10 cellular contexts compared by ENCODE assay signal in the genomic region with DNA sequence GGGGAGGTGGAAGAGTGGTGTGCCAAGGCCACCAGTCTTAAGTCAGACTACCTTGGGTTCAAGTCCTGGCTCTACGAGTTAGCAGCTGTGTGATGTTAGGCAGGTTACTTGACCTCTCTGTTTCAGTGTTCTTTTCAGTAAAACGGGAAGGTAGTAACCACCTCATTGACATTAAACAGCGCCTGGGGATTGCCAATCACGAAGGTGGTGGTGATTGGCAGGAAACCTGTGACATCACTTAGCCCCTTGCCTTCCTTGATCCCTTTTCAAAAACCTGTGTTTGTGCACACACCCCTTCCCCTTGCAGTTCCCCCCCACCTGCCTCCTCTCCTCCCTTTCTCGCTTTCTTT. TPM values are rescaled to one million over a fixed set of nuclear protein-coding genes. Genes with fewer than 3 reads are reported as not detected.
A peak's percentile ranks its signal among the peaks of the same experiment; 100 is the strongest.
DNase-seq lines count a peak whose midpoint lies in the region; ATAC-seq and TF ChIP-seq lines count a peak whose summit lies in the region.
"Had no signal": no experiment of that assay in that cellular context is flagged by ENCODE, and none has a peak within 500 bp of the region (broad histone marks: within the 10 kb centered on the region; RNA-seq: fewer than 3 reads in every experiment).

No MANE protein-coding gene starts in this region.

- H3K23ac ChIP-seq in IMR-90 (ENCODE audit: low read depth, low read length) = peak overlapping the region; percentile 28; the same call in 1 of the 2 replicates

- H3K9me3 ChIP-seq in IMR-90 (ENCODE audit: control insufficient read depth, insufficient read depth, low read length) = no peaks in the 10 kb centered on the region
- no peaks in the 10 kb centered on the region for H3K9me3 ChIP-seq in neural progenitor cell (ENCODE audit: low read depth)

- H2BK20ac ChIP-seq in IMR-90 (ENCODE audit: low read depth, low read length) = no peak overlapping the region

- H3K4ac ChIP-seq in IMR-90 (ENCODE audit: low read depth, low read length) = peak overlapping the region; percentile 16; the same call in 1 of the 2 replicates

- no peak overlapping the region for H2BK120ac ChIP-seq in IMR-90 (ENCODE audit: low read depth, low read length)

- peaks cover 58% of the 10 kb centered on the region for H3F3A ChIP-seq in neural progenitor cell (ENCODE audit: low read depth)

- H3K36me3 ChIP-seq in IMR-90 (ENCODE audit: control insufficient read depth, insufficient read depth, low read length) = no peaks in the 10 kb centered on the region; the same call in 1 of the 2 replicates
- H3K36me3 ChIP-seq in neural progenitor cell = no peaks in the 10 kb centered on the region
- H3K36me3 ChIP-seq: cardiac muscle cell had no signal

- no TSS peak for BruUV-seq in IMR-90 (replicated peaks; lab: Mats Ljungman, UMichigan)

- H3K27ac ChIP-seq in 22Rv1 (peak overlapping the region; percentile 92), IMR-90 (ENCODE audit: insufficient read depth, low read length) (no peak overlapping the region), neural progenitor cell (peak overlapping the region; percentile 78)

- no peak overlapping the region for H2BK5ac ChIP-seq in IMR-90 (ENCODE audit: low read depth, low read length, poor library complexity, severe bottlenecking)

- no peak overlapping the region for H2AK9ac ChIP-seq in IMR-90 (replicated peaks; ENCODE audit: low read depth, low read length, poor library complexity)

- peak overlapping the region; percentile 15; the same call in 1 of the 2 replicates for H2AK5ac ChIP-seq in IMR-90 (ENCODE audit: low read depth, low read length)

- TF ChIP-seq RAD21 in IMR-90 (IDR thresholded peaks at IDR 0.05; ENCODE audit: low read length) = no peak

- peaks cover 30 to 63% of the 10 kb centered on the region in 2 experiments for H3K79me1 ChIP-seq in IMR-90 (ENCODE audit: low read depth in 1 of 2, low read length in 2 of 2)

- H4K8ac ChIP-seq in IMR-90 (ENCODE audit: low read depth in 2 of 2, low read length in 2 of 2) = peak overlapping the region in 1 of 2 experiments; percentile 4; a peak in 1 of 4 replicates

- dilution Hi-C loops in IMR-90 (cut with HindIII; ENCODE audit: low sequenced_read_pairs, unreplicated experiment) = no loop called here

- H3K27me3 ChIP-seq in IMR-90 (ENCODE audit: control insufficient read depth, insufficient read depth, low read length) (no peaks in the 10 kb centered on the region), neural progenitor cell (no peaks in the 10 kb centered on the region)
- H3K27me3 ChIP-seq: cardiac muscle cell had no signal

- no peak overlapping the region for H3K18ac ChIP-seq in IMR-90 (ENCODE audit: low read depth, low read length)

- H3K79me2 ChIP-seq in neural progenitor cell (ENCODE audit: low read depth) = peaks cover 100% of the 10 kb centered on the region

- H4K5ac ChIP-seq in IMR-90 (ENCODE audit: low read depth, low read length) = no peak overlapping the region

- H3K9ac ChIP-seq in IMR-90 (ENCODE audit: low read depth, low read length) = no peak overlapping the region
- no peak overlapping the region for H3K9ac ChIP-seq in neural progenitor cell

- H3K4me3 ChIP-seq in IMR-90 (ENCODE audit: insufficient read depth, low read depth, low read length) (no peak overlapping the region), neural progenitor cell (peak overlapping the region; percentile 26)
- H3K4me3 ChIP-seq: cardiac muscle cell had no signal

- H3K4me2 ChIP-seq in IMR-90 (ENCODE audit: low read depth, low read length) = no peak overlapping the region
- peak overlapping the region; percentile 73 for H3K4me2 ChIP-seq in neural progenitor cell

- DNase-seq in IMR-90 (no peak), neural progenitor cell (ENCODE audit: low spot score) (no peak), NCI-H146 (lab: John Stamatoyannopoulos, UW) (no peak), C1 segment of cervical spinal cord (lab: John Stamatoyannopoulos, UW) (no peak), NCI-H226 (no peak)
- DNase-seq in effector memory CD8-positive, alpha-beta T cell = no peak
- DNase-seq: NCI-H2171 had no signal

- H3K27me3 Mint-ChIP-seq in effector memory CD8-positive, alpha-beta T cell = no peaks in the 10 kb centered on the region
- no peaks in the 10 kb centered on the region for H3K27me3 Mint-ChIP-seq in neural progenitor cell (ENCODE audit: insufficient read depth, low read depth)

- H4K20me1 ChIP-seq in IMR-90 (ENCODE audit: insufficient read depth, low read length) (peaks cover 73% of the 10 kb centered on the region), neural progenitor cell (ENCODE audit: low read depth) (peaks cover 82% of the 10 kb centered on the region)

- H3K56ac ChIP-seq in IMR-90 (ENCODE audit: extremely low read depth, insufficient read depth, low read length) = no peak overlapping the region

- H2BK15ac ChIP-seq in IMR-90 (ENCODE audit: low read depth, low read length) = no peak overlapping the region

- intact Hi-C loops in IMR-90 (cut with micrococcal nuclease) = no loop called here

- peak overlapping the region; percentile 55 to 62 for H3K4me3 Mint-ChIP-seq in effector memory CD8-positive, alpha-beta T cell
- peak overlapping the region; percentile 80 for H3K4me3 Mint-ChIP-seq in neural progenitor cell

- H3K4me1 ChIP-seq in IMR-90 (ENCODE audit: control insufficient read depth, insufficient read depth, low read length) = peaks cover 39% of the 10 kb centered on the region
- H3K4me1 ChIP-seq in neural progenitor cell = peaks cover 80% of the 10 kb centered on the region

- TF ChIP-seq CTCF in 22Rv1 (IDR thresholded peaks at IDR 0.05) (no peak), IMR-90 (conservative IDR thresholded peaks at IDR 0.05; ENCODE audit: low read depth, low read length) (no peak), neural progenitor cell (IDR thresholded peaks at IDR 0.05) (no peak)

- POLR2A ChIA-PET in IMR-90 (lab: Charles Lee; ENCODE audit: unreplicated experiment) = no interaction called here

- no peak overlapping the region for H4K91ac ChIP-seq in IMR-90 (ENCODE audit: insufficient read depth, low read depth, low read length)

- no peak for TF ChIP-seq POLR2A in IMR-90 (IDR thresholded peaks at IDR 0.05; ENCODE audit: low read depth, low read length)

- 80% methylated on average over 1 of the region's 5 CpGs; no CpG with 5 or more reads in 1 of the 2 experiments for WGBS in IMR-90 (ENCODE audit: extremely low coverage in 2 of 2, insufficient read length in 1 of 2), 2 experiments

- in situ Hi-C loops in IMR-90 (cut with MboI; ENCODE audit: low sequenced_read_pairs) = loop anchor here (5.0 kb wide), 3 partner anchors 354 to 594 kb away; no protein-coding TSS in a partner anchor

- CTCF ChIA-PET in IMR-90 (lab: Yijun Ruan, JAX) = no interaction called here

- H2AFZ ChIP-seq in IMR-90 (replicated peaks; ENCODE audit: low read length, poor library complexity) (no peak overlapping the region), neural progenitor cell (replicated peaks) (no peak overlapping the region)

- H3K9me1 ChIP-seq in IMR-90 (ENCODE audit: insufficient read depth, low read length) = peaks cover 28% of the 10 kb centered on the region

- peak overlapping the region; percentile 93 to 98 for H3K27ac Mint-ChIP-seq in effector memory CD8-positive, alpha-beta T cell
- H3K27ac Mint-ChIP-seq in neural progenitor cell = peak overlapping the region; percentile 98

- H3K4me1 Mint-ChIP-seq in effector memory CD8-positive, alpha-beta T cell (ENCODE audit: low read depth in 2 of 2) = peaks cover 70 to 83% of the 10 kb centered on the region in 2 donors
- peaks cover 88% of the 10 kb centered on the region for H3K4me1 Mint-ChIP-seq in neural progenitor cell

- H3K9me3 Mint-ChIP-seq in effector memory CD8-positive, alpha-beta T cell = no peaks in the 10 kb centered on the region
- no peaks in the 10 kb centered on the region for H3K9me3 Mint-ChIP-seq in neural progenitor cell

- 0 out of 2 replicates have a peak overlapping the region, but pooled peaks have one; percentile 13 for H3K14ac ChIP-seq in IMR-90 (replicated peaks; ENCODE audit: low read depth, low read length)

- ATAC-seq in IMR-90 (ENCODE audit: low read depth) (no peak), GM18498 (IDR thresholded peaks at IDR 0.05; ENCODE audit: unreplicated experiment) (no peak)
- ATAC-seq in effector memory CD8-positive, alpha-beta T cell (replicated peaks) = no peak

- H3K36me3 Mint-ChIP-seq in effector memory CD8-positive, alpha-beta T cell (ENCODE audit: insufficient read depth) = peaks cover 59% of the 10 kb centered on the region
- H3K36me3 Mint-ChIP-seq in neural progenitor cell = no peaks in the 10 kb centered on the region

TF ChIP-seq in IMR-90, 13 proteins besides CTCF, POLR2A, EP300 and RAD21:
- no peak for TF ChIP-seq BHLHE40 (IDR thresholded peaks at IDR 0.05; ENCODE audit: low read depth, low read length)
- no peak for TF ChIP-seq NFE2L2 (IDR thresholded peaks at IDR 0.05; ENCODE audit: low read depth, low read length)
- TF ChIP-seq MAZ (IDR thresholded peaks at IDR 0.05; ENCODE audit: borderline replicate concordance, low read depth, low read length) = no peak
- TF ChIP-seq MXI1 (IDR thresholded peaks at IDR 0.05; ENCODE audit: borderline replicate concordance, low read depth, low read length) = no peak
- no peak for TF ChIP-seq RCOR1 (IDR thresholded peaks at IDR 0.05; ENCODE audit: insufficient replicate concordance, low read length)
- no peak for TF ChIP-seq MAFK (IDR thresholded peaks at IDR 0.05; ENCODE audit: low read depth, low read length)
- TF ChIP-seq, protein P1, sequence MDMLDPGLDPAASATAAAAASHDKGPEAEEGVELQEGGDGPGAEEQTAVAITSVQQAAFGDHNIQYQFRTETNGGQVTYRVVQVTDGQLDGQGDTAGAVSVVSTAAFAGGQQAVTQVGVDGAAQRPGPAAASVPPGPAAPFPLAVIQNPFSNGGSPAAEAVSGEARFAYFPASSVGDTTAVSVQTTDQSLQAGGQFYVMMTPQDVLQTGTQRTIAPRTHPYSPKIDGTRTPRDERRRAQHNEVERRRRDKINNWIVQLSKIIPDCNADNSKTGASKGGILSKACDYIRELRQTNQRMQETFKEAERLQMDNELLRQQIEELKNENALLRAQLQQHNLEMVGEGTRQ (IDR thresholded peaks at IDR 0.05; ENCODE audit: low read depth, low read length) = no peak

RNA-seq across cellular contexts. Expression of a gene that starts 7.6 kb away (rescaled TPM):
- total RNA-seq in IMR-90 (2012; rRNA removed) (8.2 and 9.4 TPM in 2 replicates), neural progenitor cell (ENCODE audit: low replicate concordance) (22.8 and 24.8 TPM in 2 replicates)
- polyA plus RNA-seq in IMR-90 (2012; rRNA removed) = 11.6 and 12.6 TPM in 2 replicates
- 5.3 and 7.2 TPM in 2 replicates for polyA plus RNA-seq in IMR-90 (2012; cell fraction: cytosol; rRNA removed)
- 8.7 and 26.7 TPM in 2 replicates for polyA plus RNA-seq in IMR-90 (2012; cell fraction: nucleus; rRNA removed; ENCODE audit: low replicate concordance)
